Comparison of ENCODE assay signal across 8 cellular contexts in genomic region chr6:100881707-100882040, GRCh38. TPM values are rescaled to one million over a fixed set of nuclear protein-coding genes. Genes with fewer than 3 reads are reported as not detected.
DNase-seq lines count a peak whose midpoint lies in the region; ATAC-seq and TF ChIP-seq lines count a peak whose summit lies in the region.

No MANE protein-coding gene starts in this region.

- peaks cover 8% of the 10 kb centered on the region for H3K36me3 Mint-ChIP-seq in T-helper 2 cell treated with Interferon-gamma antibody and Interleukin-4, amounts not matched to agents 5 μg/mL and 100 μg/mL, for 36 hours (ENCODE audit: low read depth)
- no peaks in the 10 kb centered on the region for H3K36me3 Mint-ChIP-seq in immature natural killer cell

- H3K9me3 Mint-ChIP-seq in T-helper 2 cell treated with Interferon-gamma antibody and Interleukin-4, amounts not matched to agents 5 μg/mL and 100 μg/mL, for 36 hours, result no peaks in the 10 kb centered on the region
- no peaks in the 10 kb centered on the region for H3K9me3 Mint-ChIP-seq in immature natural killer cell

- peak overlapping the region; percentile 75 for H3K56ac ChIP-seq in IMR-90 (ENCODE audit: extremely low read depth, insufficient read depth, low read length)

- peaks cover 14% of the 10 kb centered on the region for H3K4me1 ChIP-seq in IMR-90 (ENCODE audit: control insufficient read depth, insufficient read depth, low read length)
- H3K4me1 ChIP-seq in adrenal gland (replicated peaks in 1 of 2), result peaks cover 5 to 19% of the 10 kb centered on the region in 2 donors
- H3K4me1 ChIP-seq in stomach, result peaks cover 0 to 36% (median 22%) of the 10 kb centered on the region in 4 donors

- H3K79me1 ChIP-seq in IMR-90 (ENCODE audit: low read depth in 1 of 2, low read length in 2 of 2), result peaks cover 4 to 32% of the 10 kb centered on the region in 2 experiments; a peak in 2 of 4 replicates

- peak overlapping the region; percentile 96 for H3K4me2 ChIP-seq in IMR-90 (ENCODE audit: low read depth, low read length)

- no peak overlapping the region for H2AK5ac ChIP-seq in IMR-90 (ENCODE audit: low read depth, low read length)

- peak overlapping the region; percentile 82 for H3K18ac ChIP-seq in IMR-90 (ENCODE audit: low read depth, low read length)

- no peak for DNase-seq in T-helper 2 cell treated with Interferon-gamma antibody and Interleukin-4, amounts not matched to agents 5 μg/mL and 100 μg/mL, for 36 hours (ENCODE audit: low spot score)
- no peak for DNase-seq in T-helper 2 cell
- peak; percentile 8 for DNase-seq in IMR-90
- no peak for DNase-seq in adrenal gland
- DNase-seq in immature natural killer cell, result no peak
- no peak for DNase-seq in stomach

- peak overlapping the region; percentile 97 for H3K9ac ChIP-seq in IMR-90 (ENCODE audit: low read depth, low read length)

- 0 out of 2 replicates have a peak, but pooled peaks cover 2% of the 10 kb centered on the region for H3K9me1 ChIP-seq in IMR-90 (ENCODE audit: insufficient read depth, low read length)

- peak overlapping the region; percentile 79 for H3K4ac ChIP-seq in IMR-90 (ENCODE audit: low read depth, low read length)

- H4K20me1 ChIP-seq in IMR-90 (ENCODE audit: insufficient read depth, low read length), result peaks cover 19% of the 10 kb centered on the region; the same call in 1 of the 2 replicates

- CTCF ChIA-PET in IMR-90 (lab: Yijun Ruan, JAX), result no interaction called here

- H3K36me3 ChIP-seq in IMR-90 (ENCODE audit: control insufficient read depth, insufficient read depth, low read length) (no peaks in the 10 kb centered on the region), adrenal gland (replicated peaks in 1 of 2) (no peaks in the 10 kb centered on the region), stomach (no peaks in the 10 kb centered on the region)

- peaks cover 3% of the 10 kb centered on the region for H3K27me3 Mint-ChIP-seq in T-helper 2 cell treated with Interferon-gamma antibody and Interleukin-4, amounts not matched to agents 5 μg/mL and 100 μg/mL, for 36 hours (ENCODE audit: low read depth)
- H3K27me3 Mint-ChIP-seq in immature natural killer cell (ENCODE audit: low read depth in 3 of 3), result peaks cover 3 to 15% (median 8%) of the 10 kb centered on the region in 3 donors

- H3K23ac ChIP-seq in IMR-90 (ENCODE audit: low read depth, low read length), result peak overlapping the region; percentile 75

- in situ Hi-C loops in IMR-90 (cut with MboI; ENCODE audit: low sequenced_read_pairs), result no loop called here

- H3K14ac ChIP-seq in IMR-90 (replicated peaks; ENCODE audit: low read depth, low read length), result peak overlapping the region; percentile 76

- no peak overlapping the region for H2BK20ac ChIP-seq in IMR-90 (ENCODE audit: low read depth, low read length)

- no peak for TF ChIP-seq RAD21 in IMR-90 (IDR thresholded peaks at IDR 0.05; ENCODE audit: low read length)

- peak overlapping the region; percentile 85 for H3K27ac ChIP-seq in IMR-90 (ENCODE audit: insufficient read depth, low read length)
- H3K27ac ChIP-seq in adrenal gland, result peak overlapping the region in 4 of 5 donors; percentile 89 to 95 (median 92)
- peak overlapping the region; percentile 92 to 97 (median 95) for H3K27ac ChIP-seq in stomach

- peak overlapping the region; percentile 67 to 81 for H4K8ac ChIP-seq in IMR-90 (ENCODE audit: low read depth in 2 of 2, low read length in 2 of 2)

- dilution Hi-C loops in IMR-90 (cut with HindIII; ENCODE audit: low sequenced_read_pairs, unreplicated experiment), result no loop called here

- POLR2A ChIA-PET in IMR-90 (lab: Charles Lee; ENCODE audit: unreplicated experiment), result interaction anchor here (0.6 kb wide), 1 partner anchor 235 kb away, joined by 3 read pairs; no protein-coding TSS in a partner anchor

- H3K27me3 ChIP-seq in IMR-90 (ENCODE audit: control insufficient read depth, insufficient read depth, low read length), result no peaks in the 10 kb centered on the region
- no peaks in the 10 kb centered on the region for H3K27me3 ChIP-seq in adrenal gland
- H3K27me3 ChIP-seq in stomach, result no peaks in the 10 kb centered on the region

- TF ChIP-seq POLR2A in IMR-90 (IDR thresholded peaks at IDR 0.05; ENCODE audit: low read depth, low read length) (no peak), adrenal gland (IDR thresholded peaks at IDR 0.05) (no peak), stomach (IDR thresholded peaks at IDR 0.05) (no peak)

- peak overlapping the region; percentile 8; the same call in 1 of the 3 replicates for H2BK15ac ChIP-seq in IMR-90 (ENCODE audit: low read depth, low read length)

- peak overlapping the region; percentile 14; the same call in 1 of the 2 replicates for H2BK120ac ChIP-seq in IMR-90 (ENCODE audit: low read depth, low read length)

- peak overlapping the region; percentile 79 for H2BK5ac ChIP-seq in IMR-90 (ENCODE audit: low read depth, low read length, poor library complexity, severe bottlenecking)

- H4K91ac ChIP-seq in IMR-90 (ENCODE audit: insufficient read depth, low read depth, low read length), result peak overlapping the region; percentile 20; the same call in 1 of the 2 replicates

- peak; percentile 7 for ATAC-seq in IMR-90 (ENCODE audit: low read depth)
- ATAC-seq in GM18519 (IDR thresholded peaks at IDR 0.05; ENCODE audit: low FRiP score, unreplicated experiment), result no peak
- ATAC-seq in HG02973 (IDR thresholded peaks at IDR 0.05; ENCODE audit: unreplicated experiment), result no peak

- no CpG with 5 or more reads among the region's 6 CpGs for WGBS in IMR-90 (ENCODE audit: extremely low coverage in 2 of 2, insufficient read length in 1 of 2), 2 experiments
- WGBS in adrenal gland, 4 donors, result 5 to 10% (median 7%) methylated on average over 6 of the region's 6 CpGs
- 1 to 7% (median 4%) methylated on average over 6 of the region's 6 CpGs for WGBS in stomach, 5 donors

- intact Hi-C loops in IMR-90 (cut with micrococcal nuclease) (loop anchor here (10.0 kb wide), 1 partner anchor 503 kb away; no protein-coding TSS in a partner anchor), adrenal gland (cut with DNase I) (no loop called here), stomach (cut with DNase I; ENCODE audit: low total_unique reads) (no loop called here)

- TF ChIP-seq CTCF in IMR-90 (conservative IDR thresholded peaks at IDR 0.05; ENCODE audit: low read depth, low read length), result no peak
- TF ChIP-seq CTCF in adrenal gland (IDR thresholded peaks at IDR 0.05), result no peak
- no peak for TF ChIP-seq CTCF in stomach (IDR thresholded peaks at IDR 0.05)

- peak overlapping the region; percentile 100 for H3K27ac Mint-ChIP-seq in T-helper 2 cell treated with Interferon-gamma antibody and Interleukin-4, amounts not matched to agents 5 μg/mL and 100 μg/mL, for 36 hours
- peak overlapping the region; percentile 89 to 100 (median 99) for H3K27ac Mint-ChIP-seq in immature natural killer cell

- peak overlapping the region; percentile 95 for H3K4me3 ChIP-seq in IMR-90 (ENCODE audit: insufficient read depth, low read depth, low read length)
- H3K4me3 ChIP-seq in adrenal gland, result peak overlapping the region in 3 of 4 donors; percentile 68 to 89 (median 79)
- H3K4me3 ChIP-seq in stomach, result peak overlapping the region; percentile 62 to 87 (median 80)

- H2AFZ ChIP-seq in IMR-90 (replicated peaks; ENCODE audit: low read length, poor library complexity), result peak overlapping the region; percentile 86

- no peak for TF ChIP-seq EP300 in stomach (IDR thresholded peaks at IDR 0.05)

- peaks cover 37% of the 10 kb centered on the region for H3K4me1 Mint-ChIP-seq in T-helper 2 cell treated with Interferon-gamma antibody and Interleukin-4, amounts not matched to agents 5 μg/mL and 100 μg/mL, for 36 hours (ENCODE audit: low read depth)
- H3K4me1 Mint-ChIP-seq in immature natural killer cell, result peaks cover 37 to 54% of the 10 kb centered on the region in 2 donors

- BruUV-seq in IMR-90 (replicated peaks; lab: Mats Ljungman, UMichigan), result TSS peak; percentile 79

- no peak overlapping the region for H2AK9ac ChIP-seq in IMR-90 (replicated peaks; ENCODE audit: low read depth, low read length, poor library complexity)

- peak overlapping the region; percentile 84 for H4K5ac ChIP-seq in IMR-90 (ENCODE audit: low read depth, low read length)

- H3K9me3 ChIP-seq in IMR-90 (ENCODE audit: control insufficient read depth, insufficient read depth, low read length), result no peaks in the 10 kb centered on the region
- H3K9me3 ChIP-seq in adrenal gland (replicated peaks in 1 of 3), result no peaks in the 10 kb centered on the region
- H3K9me3 ChIP-seq in stomach, result no peaks in the 10 kb centered on the region

- H3K4me3 Mint-ChIP-seq in T-helper 2 cell treated with Interferon-gamma antibody and Interleukin-4, amounts not matched to agents 5 μg/mL and 100 μg/mL, for 36 hours, result peak overlapping the region; percentile 100
- peak overlapping the region; percentile 98 to 100 (median 100) for H3K4me3 Mint-ChIP-seq in immature natural killer cell

TF ChIP-seq in IMR-90, 13 proteins besides CTCF, POLR2A, EP300 and RAD21 (continues in another document):
- TF ChIP-seq RCOR1 (IDR thresholded peaks at IDR 0.05; ENCODE audit: insufficient replicate concordance, low read length), result no peak
- TF ChIP-seq USF2 (IDR thresholded peaks at IDR 0.05; ENCODE audit: low read depth, low read length), result no peak
- no peak for TF ChIP-seq FOS (IDR thresholded peaks at IDR 0.05; ENCODE audit: low read depth, low read length)
- no peak for TF ChIP-seq CEBPB (IDR thresholded peaks at IDR 0.05; ENCODE audit: low read depth, low read length)
- no peak for TF ChIP-seq MXI1 (IDR thresholded peaks at IDR 0.05; ENCODE audit: borderline replicate concordance, low read depth, low read length)
- no peak for TF ChIP-seq SMC3 (IDR thresholded peaks at IDR 0.05; ENCODE audit: low read depth, low read length)
- TF ChIP-seq BHLHE40 (IDR thresholded peaks at IDR 0.05; ENCODE audit: low read depth, low read length), result no peak
- no peak for TF ChIP-seq MAZ (IDR thresholded peaks at IDR 0.05; ENCODE audit: borderline replicate concordance, low read depth, low read length)
- no peak for TF ChIP-seq CHD1 (IDR thresholded peaks at IDR 0.05; ENCODE audit: low read depth, low read length)

RNA-seq across cellular contexts. Expression of gene ASCC3, which starts 0.5 kb away (rescaled TPM):
- total RNA-seq in IMR-90 (2012; rRNA removed), result 104 and 155 TPM in 2 replicates
- 22.4 and 25.8 TPM in 2 replicates for polyA plus RNA-seq in IMR-90 (2012; rRNA removed)
- polyA plus RNA-seq in IMR-90 (2012; cell fraction: cytosol; rRNA removed), result 4.5 and 5.9 TPM in 2 replicates
- polyA plus RNA-seq in IMR-90 (2012; cell fraction: nucleus; rRNA removed; ENCODE audit: low replicate concordance), result 6.1 and 32.5 TPM in 2 replicates
- total RNA-seq in adrenal gland, result 10 to 100 TPM; 12.4 to 35.7 (median 32.4) TPM
- 10 to 100 TPM in 1 of 3 donors, 1 to 10 TPM in 2; 3.1 to 46.2 (median 4.5) TPM for polyA plus RNA-seq in adrenal gland
- 10 to 100 TPM in 2 of 3 donors, 1 to 10 TPM in 1; 9.3 to 30.9 (median 17.7) TPM for polyA plus RNA-seq in immature natural killer cell
- total RNA-seq in stomach, result 10 to 100 TPM in 4 of 5 donors, 1 to 10 TPM in 1; 9.3 to 49.2 (median 39.7) TPM
- 1 to 10 TPM; 6.3 to 8.0 (median 6.7) TPM for polyA plus RNA-seq in stomach
